Comparison of ENCODE assay signal across 16 cellular contexts in the genomic region with DNA sequence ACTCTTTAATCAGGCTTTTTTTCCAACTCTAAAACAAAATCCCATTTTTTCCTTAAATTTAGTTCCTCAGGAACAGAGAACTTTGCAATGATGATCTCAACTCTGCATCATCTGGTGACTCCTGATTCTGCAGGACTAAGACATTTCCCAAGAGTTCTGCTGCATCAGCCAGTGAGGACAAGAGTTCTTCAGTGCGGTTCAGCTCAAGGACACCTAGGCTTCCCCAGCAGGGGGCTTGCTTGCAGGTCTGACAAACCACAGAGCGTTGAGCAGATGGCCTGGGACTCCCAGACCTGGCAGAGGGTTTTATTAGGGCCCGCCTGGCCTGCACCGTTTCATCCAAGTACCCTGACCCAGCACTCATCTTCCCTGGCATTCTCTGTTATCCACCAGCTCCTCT. TPM values are rescaled to one million over a fixed set of nuclear protein-coding genes. Genes with fewer than 3 reads are reported as not detected.
DNase-seq lines count a peak whose midpoint lies in the region; FAIRE-seq lines count a peak whose summit lies in the region.
"Had no signal": no experiment of that assay in that cellular context is flagged by ENCODE, and none has a peak within 500 bp of the region (broad histone marks: within the 10 kb centered on the region; RNA-seq: fewer than 3 reads in every experiment).

No MANE protein-coding gene starts in this region.

- H2BK15ac ChIP-seq in mesenchymal stem cell (ENCODE audit: low read depth, poor library complexity, severe bottlenecking) = no peak overlapping the region

- no peak overlapping the region for H3K14ac ChIP-seq in mesenchymal stem cell (ENCODE audit: low read length in 2 of 2)

- H4K8ac ChIP-seq in mesenchymal stem cell (ENCODE audit: low read length) = no peak overlapping the region

- H3K23ac ChIP-seq in mesenchymal stem cell (ENCODE audit: low read length in 2 of 2) = no peak overlapping the region

- FAIRE-seq in urothelium cell line (lab: Jason Lieb, UNC) = no peak
- FAIRE-seq in RCC 7860 (lab: Jason Lieb, UNC) = no peak

- H3K27ac Mint-ChIP-seq in T-helper 2 cell treated with Interferon-gamma antibody and Interleukin-4, amounts not matched to agents 5 μg/mL and 100 μg/mL, for 36 hours = peak overlapping the region; percentile 10
- H3K27ac Mint-ChIP-seq: nephron had no signal

- no peaks in the 10 kb centered on the region for H3K9me3 Mint-ChIP-seq in T-helper 2 cell treated with Interferon-gamma antibody and Interleukin-4, amounts not matched to agents 5 μg/mL and 100 μg/mL, for 36 hours
- H3K9me3 Mint-ChIP-seq: immature natural killer cell, nephron had no signal

- H3K4me1 ChIP-seq in mesenchymal stem cell (ENCODE audit: control insufficient read depth, insufficient read depth, low read depth, low read length) = no peaks in the 10 kb centered on the region
- H3K4me1 ChIP-seq: gastroesophageal sphincter, lower lobe of right lung, thyroid gland had no signal

- H2BK5ac ChIP-seq in mesenchymal stem cell (ENCODE audit: low read depth, low read length, poor library complexity, severe bottlenecking) = no peak overlapping the region

- H4K91ac ChIP-seq in mesenchymal stem cell (ENCODE audit: low read length) = no peak overlapping the region

- no peak overlapping the region for H3K27ac ChIP-seq in mesenchymal stem cell (ENCODE audit: low read length, poor library complexity, severe bottlenecking)
- H3K27ac ChIP-seq: gastroesophageal sphincter, lower lobe of right lung, thyroid gland had no signal

- H3K27me3 ChIP-seq in mesenchymal stem cell (ENCODE audit: control insufficient read depth in 1 of 2, insufficient read depth in 1 of 2, low read length in 2 of 2) = no peaks in the 10 kb centered on the region
- H3K27me3 ChIP-seq: gastroesophageal sphincter, thyroid gland had no signal

- H3K18ac ChIP-seq in mesenchymal stem cell (ENCODE audit: low read depth in 1 of 2, low read length in 2 of 2) = no peak overlapping the region

- peak overlapping the region; percentile 12 for H3K9ac ChIP-seq in mesenchymal stem cell (ENCODE audit: low read length)

- H3K4me3 ChIP-seq in mesenchymal stem cell (ENCODE audit: insufficient read depth in 1 of 2, low read depth in 1 of 2, low read length in 2 of 2) = no peak overlapping the region
- H3K4me3 ChIP-seq: gastroesophageal sphincter, lower lobe of right lung, thyroid gland had no signal

- no peaks in the 10 kb centered on the region for H3K27me3 Mint-ChIP-seq in T-helper 2 cell treated with Interferon-gamma antibody and Interleukin-4, amounts not matched to agents 5 μg/mL and 100 μg/mL, for 36 hours (ENCODE audit: low read depth)

- no peak overlapping the region for H2BK12ac ChIP-seq in mesenchymal stem cell (ENCODE audit: low read length in 2 of 2)

- DNase-seq in T-helper 2 cell treated with Interferon-gamma antibody and Interleukin-4, amounts not matched to agents 5 μg/mL and 100 μg/mL, for 36 hours (ENCODE audit: low spot score) = no peak
- DNase-seq in T-helper 2 cell = no peak
- DNase-seq in LHCN-M2 (ENCODE audit: low read depth) = peak; percentile 11
- peak; percentile 58 for DNase-seq in SK-N-DZ (ENCODE audit: low spot score)
- DNase-seq in mesenchymal stem cell = no peak
- DNase-seq in urothelium cell line (ENCODE audit: low spot score) = no peak
- no peak for DNase-seq in RCC 7860 (ENCODE audit: low spot score)
- DNase-seq in stimulated activated CD8-positive, alpha-beta memory T cell treated with anti-CD3 and anti-CD28 coated beads, Interleukin-4, amount 100 ng/mL, for 48 hours = no peak
- DNase-seq: amniotic stem cell had no signal

- H2AFZ ChIP-seq in mesenchymal stem cell (ENCODE audit: low read depth, low read length) = no peak overlapping the region

- no peak overlapping the region for H2BK120ac ChIP-seq in mesenchymal stem cell (ENCODE audit: low read depth, low read length)

- H3K4me3 Mint-ChIP-seq in T-helper 2 cell treated with Interferon-gamma antibody and Interleukin-4, amounts not matched to agents 5 μg/mL and 100 μg/mL, for 36 hours = no peak overlapping the region
- H3K4me3 Mint-ChIP-seq: immature natural killer cell had no signal

- peaks cover 0 to 18% of the 10 kb centered on the region in 2 experiments for H3K36me3 ChIP-seq in mesenchymal stem cell (ENCODE audit: control insufficient read depth in 1 of 2, insufficient read depth in 2 of 2, low read depth in 1 of 2, low read length in 2 of 2)
- H3K36me3 ChIP-seq: gastroesophageal sphincter, lower lobe of right lung, thyroid gland had no signal

- no peaks in the 10 kb centered on the region for H3K9me3 ChIP-seq in mesenchymal stem cell (ENCODE audit: control insufficient read depth, low read length)
- H3K9me3 ChIP-seq: gastroesophageal sphincter, lower lobe of right lung, thyroid gland had no signal

- no peak overlapping the region for H2AK5ac ChIP-seq in mesenchymal stem cell (ENCODE audit: low read length, severe bottlenecking)

- H3K4ac ChIP-seq in mesenchymal stem cell (ENCODE audit: low read depth in 1 of 2, low read length in 2 of 2) = no peak overlapping the region

- peaks cover 35% of the 10 kb centered on the region for H3K79me1 ChIP-seq in mesenchymal stem cell (replicated peaks; ENCODE audit: low read length, poor library complexity, severe bottlenecking)

- peaks cover 45% of the 10 kb centered on the region for H3K36me3 Mint-ChIP-seq in T-helper 2 cell treated with Interferon-gamma antibody and Interleukin-4, amounts not matched to agents 5 μg/mL and 100 μg/mL, for 36 hours (ENCODE audit: low read depth)
- H3K36me3 Mint-ChIP-seq: immature natural killer cell had no signal

- no peak overlapping the region for H3K4me2 ChIP-seq in mesenchymal stem cell (ENCODE audit: low read length, poor library complexity, severe bottlenecking)

- 92% methylated on average over 4 of the region's 4 CpGs for WGBS in mesenchymal stem cell

- peaks cover 22% of the 10 kb centered on the region for H3K4me1 Mint-ChIP-seq in T-helper 2 cell treated with Interferon-gamma antibody and Interleukin-4, amounts not matched to agents 5 μg/mL and 100 μg/mL, for 36 hours (ENCODE audit: low read depth)
- H3K4me1 Mint-ChIP-seq: nephron had no signal

RNA-seq across cellular contexts. Expression of a gene that starts 6.4 kb away (rescaled TPM):
- 48.0 and 62.1 TPM in 2 replicates for total RNA-seq in LHCN-M2 (2014; rRNA removed)
- polyA plus RNA-seq in LHCN-M2 (2012) = 25.4 TPM
- polyA plus RNA-seq in SK-N-DZ (2014; cell fraction: cytosol; rRNA removed) = 110 and 152 TPM in 2 replicates
- 79.2 and 90.9 TPM in 2 replicates for polyA plus RNA-seq in SK-N-DZ (2014; cell fraction: nucleus; rRNA removed)
- polyA plus RNA-seq in mesenchymal stem cell (2013, experiment 1 of 2) = 3.3 TPM
- polyA plus RNA-seq in mesenchymal stem cell (2013, experiment 2 of 2) = 3.6 TPM

RNA-seq across cellular contexts. Expression of a gene that starts 6.6 kb away (rescaled TPM):
- 55.7 and 59.9 TPM in 2 replicates for total RNA-seq in LHCN-M2 (2014; rRNA removed)
- polyA plus RNA-seq in LHCN-M2 (2012) = 55.3 TPM
- 35.6 and 43.3 TPM in 2 replicates for polyA plus RNA-seq in SK-N-DZ (2014; cell fraction: cytosol; rRNA removed)
- polyA plus RNA-seq in SK-N-DZ (2014; cell fraction: nucleus; rRNA removed) = 59.0 and 71.2 TPM in 2 replicates
- 46.7 TPM for polyA plus RNA-seq in mesenchymal stem cell (2013, experiment 1 of 2)
- polyA plus RNA-seq in mesenchymal stem cell (2013, experiment 2 of 2) = 47.0 TPM

RNA-seq across cellular contexts. Expression of a gene that starts 18.5 kb away (rescaled TPM):
- total RNA-seq in LHCN-M2 (2014; rRNA removed) = 111 and 174 TPM in 2 replicates
- polyA plus RNA-seq in LHCN-M2 (2012) = 46.2 TPM
- 159 and 188 TPM in 2 replicates for polyA plus RNA-seq in SK-N-DZ (2014; cell fraction: cytosol; rRNA removed)
- polyA plus RNA-seq in SK-N-DZ (2014; cell fraction: nucleus; rRNA removed) = 294 and 409 TPM in 2 replicates
- 33.1 TPM for polyA plus RNA-seq in mesenchymal stem cell (2013, experiment 1 of 2)
- polyA plus RNA-seq in mesenchymal stem cell (2013, experiment 2 of 2) = 37.1 TPM

RNA-seq across cellular contexts. Expression of a gene that starts 19.1 kb away (rescaled TPM):
- total RNA-seq in LHCN-M2 (2014; rRNA removed) = not detected in 2 replicates
- not detected for polyA plus RNA-seq in LHCN-M2 (2012)
- 1.8 and 3.5 TPM in 2 replicates for polyA plus RNA-seq in SK-N-DZ (2014; cell fraction: cytosol; rRNA removed)
- polyA plus RNA-seq in SK-N-DZ (2014; cell fraction: nucleus; rRNA removed) = 11.9 and 17.6 TPM in 2 replicates
- 0.40 TPM for polyA plus RNA-seq in mesenchymal stem cell (2013, experiment 1 of 2)
- polyA plus RNA-seq in mesenchymal stem cell (2013, experiment 2 of 2) = 0.29 TPM
- total RNA-seq: chondrocyte, NCI-H460 had no signal

RNA-seq across cellular contexts. Expression of a gene that starts 34.2 kb away (rescaled TPM):
- total RNA-seq in LHCN-M2 (2014; rRNA removed) = 0.96 and 3.3 TPM in 2 replicates
- 2.3 TPM for polyA plus RNA-seq in LHCN-M2 (2012)
- polyA plus RNA-seq in SK-N-DZ (2014; cell fraction: cytosol; rRNA removed) = 34.3 and 35.1 TPM in 2 replicates
- polyA plus RNA-seq in SK-N-DZ (2014; cell fraction: nucleus; rRNA removed) = 130 and 162 TPM in 2 replicates
- polyA plus RNA-seq in mesenchymal stem cell (2013, experiment 1 of 2) = 37.6 TPM
- polyA plus RNA-seq in mesenchymal stem cell (2013, experiment 2 of 2) = 37.2 TPM

Comparison
In these comparisons a context has a peak if more than half of its experiments do, and no peak if none do; other contexts are left out.
1. DNase-seq: peak in LHCN-M2 (single experiment) and SK-N-DZ (single experiment); none in T-helper 2 cell treated with Interferon-gamma antibody and Interleukin-4, amounts not matched to agents 5 μg/mL and 100 μg/mL, for 36 hours (single experiment), T-helper 2 cell (0 of 5), mesenchymal stem cell (single experiment), urothelium cell line (single experiment), RCC 7860 (single experiment) and stimulated activated CD8-positive, alpha-beta memory T cell treated with anti-CD3 and anti-CD28 coated beads, Interleukin-4, amount 100 ng/mL, for 48 hours (single experiment).